In genomic region chr12:131711551-131712205, GRCh38 we compare ENCODE assay signal across 8 cellular contexts. TPM values are rescaled to one million over a fixed set of nuclear protein-coding genes. Genes with fewer than 3 reads are reported as not detected.
DNase-seq lines count a peak whose midpoint lies in the region; ATAC-seq and TF ChIP-seq lines count a peak whose summit lies in the region.

No MANE protein-coding gene starts in this region.

- peak; percentile 8 for DNase-seq in activated CD4-positive, alpha-beta T cell treated with anti-CD3 and anti-CD28 coated beads, Interleukin-2, amount 10 ng/mL, durations not matched to agents 7 days and 5 days
- no peak for DNase-seq in activated CD4-positive, alpha-beta T cell treated with anti-CD3 and anti-CD28 coated beads, Interleukin-2, amount 50 U/mL, for 48 hours
- peak; percentile 9 for DNase-seq in activated CD8-positive, alpha-beta T cell treated with anti-CD3 and anti-CD28 coated beads for 36 hours
- no peak for DNase-seq in NCI-H128 (lab: John Stamatoyannopoulos, UW; ENCODE audit: unreplicated experiment)
- no peak for DNase-seq in GDM1 (lab: John Stamatoyannopoulos, UW)

- no peak for TF ChIP-seq CTCF in activated CD8-positive, alpha-beta T cell treated with anti-CD3 and anti-CD28 coated beads for 36 hours (IDR thresholded peaks at IDR 0.05)

- H3K27me3 Mint-ChIP-seq in activated CD4-positive, alpha-beta T cell treated with anti-CD3 and anti-CD28 coated beads, Interleukin-2, amount 10 ng/mL, durations not matched to agents 7 days and 5 days: no peaks in the 10 kb centered on the region
- H3K27me3 Mint-ChIP-seq in activated CD8-positive, alpha-beta T cell treated with anti-CD3 and anti-CD28 coated beads for 36 hours: no peaks in the 10 kb centered on the region

- CTCF ChIA-PET in activated CD4-positive, alpha-beta T cell treated with anti-CD3 and anti-CD28 coated beads, Interleukin-2, amount 10 ng/mL, durations not matched to agents 7 days and 5 days (lab: Charles Lee): interaction anchor here (1.0 kb wide), 1 partner anchor 15 kb away, joined by 3 read pairs; no protein-coding TSS in a partner anchor
- CTCF ChIA-PET in activated CD8-positive, alpha-beta T cell treated with anti-CD3 and anti-CD28 coated beads for 36 hours (lab: Charles Lee): no interaction called here

- peak overlapping the region; percentile 93 for H3K4me3 ChIP-seq in iPS-18a (ENCODE audit: low read length)
- H3K4me3 ChIP-seq in subcutaneous abdominal adipose tissue (ENCODE audit: low read depth in 1 of 5, low read length in 5 of 5): peak overlapping the region; percentile 97 to 100 (median 100)

- ATAC-seq in activated CD8-positive, alpha-beta T cell treated with anti-CD3 and anti-CD28 coated beads for 36 hours: peak; percentile 21
- ATAC-seq in HG03432 (IDR thresholded peaks at IDR 0.05; ENCODE audit: unreplicated experiment): no peak

- H3K9me3 ChIP-seq in iPS-18a (ENCODE audit: control insufficient read depth, low read depth, low read length) (no peaks in the 10 kb centered on the region), subcutaneous abdominal adipose tissue (ENCODE audit: control insufficient read depth in 5 of 5, low read length in 5 of 5) (peaks cover 0 to 2% (median 0%) of the 10 kb centered on the region in 5 donors)

- POLR2A ChIA-PET in activated CD4-positive, alpha-beta T cell treated with anti-CD3 and anti-CD28 coated beads, Interleukin-2, amount 10 ng/mL, durations not matched to agents 7 days and 5 days (lab: Charles Lee): no interaction called here
- POLR2A ChIA-PET in activated CD8-positive, alpha-beta T cell treated with anti-CD3 and anti-CD28 coated beads for 36 hours (lab: Charles Lee): interaction anchor here (1.0 to 2.0 kb wide), 3 partner anchors 8 to 27 kb away, joined by 3 to 7 read pairs (median 4); no protein-coding TSS in a partner anchor

- peak overlapping the region; percentile 97 for H3K9ac ChIP-seq in iPS-18a (ENCODE audit: low read length)
- peak overlapping the region; percentile 91 to 99 (median 99) for H3K9ac ChIP-seq in subcutaneous abdominal adipose tissue (ENCODE audit: low read length in 5 of 5)

- H3K4me1 Mint-ChIP-seq in activated CD4-positive, alpha-beta T cell treated with anti-CD3 and anti-CD28 coated beads, Interleukin-2, amount 10 ng/mL, durations not matched to agents 7 days and 5 days: peaks cover 30% of the 10 kb centered on the region
- peaks cover 22% of the 10 kb centered on the region for H3K4me1 Mint-ChIP-seq in activated CD8-positive, alpha-beta T cell treated with anti-CD3 and anti-CD28 coated beads for 36 hours (ENCODE audit: low read depth)

- H3K36me3 ChIP-seq in iPS-18a (ENCODE audit: control insufficient read depth, low read depth, low read length) (peaks cover 29% of the 10 kb centered on the region), subcutaneous abdominal adipose tissue (ENCODE audit: control insufficient read depth in 5 of 5, insufficient read depth in 5 of 5, low read length in 5 of 5) (peaks cover 20 to 33% (median 28%) of the 10 kb centered on the region in 5 donors)

- H3K27ac ChIP-seq in iPS-18a (ENCODE audit: low read length): no peak overlapping the region
- H3K27ac ChIP-seq in subcutaneous abdominal adipose tissue (ENCODE audit: low read depth, low read length): peak overlapping the region; percentile 96

- no peaks in the 10 kb centered on the region for H3K27me3 ChIP-seq in iPS-18a (ENCODE audit: control insufficient read depth, insufficient read depth, low read length)
- H3K27me3 ChIP-seq in subcutaneous abdominal adipose tissue (ENCODE audit: control insufficient read depth in 5 of 5, insufficient read depth in 4 of 5, low read length in 5 of 5): no peaks in the 10 kb centered on the region

- peaks cover 27% of the 10 kb centered on the region for H3K36me3 Mint-ChIP-seq in activated CD4-positive, alpha-beta T cell treated with anti-CD3 and anti-CD28 coated beads, Interleukin-2, amount 10 ng/mL, durations not matched to agents 7 days and 5 days (ENCODE audit: low read depth)
- peaks cover 30% of the 10 kb centered on the region for H3K36me3 Mint-ChIP-seq in activated CD8-positive, alpha-beta T cell treated with anti-CD3 and anti-CD28 coated beads for 36 hours (ENCODE audit: low read depth)

- H3K9me3 Mint-ChIP-seq in activated CD4-positive, alpha-beta T cell treated with anti-CD3 and anti-CD28 coated beads, Interleukin-2, amount 10 ng/mL, durations not matched to agents 7 days and 5 days: peaks cover 2% of the 10 kb centered on the region
- H3K9me3 Mint-ChIP-seq in activated CD8-positive, alpha-beta T cell treated with anti-CD3 and anti-CD28 coated beads for 36 hours: peaks cover 7% of the 10 kb centered on the region

- H3K27ac Mint-ChIP-seq in activated CD4-positive, alpha-beta T cell treated with anti-CD3 and anti-CD28 coated beads, Interleukin-2, amount 10 ng/mL, durations not matched to agents 7 days and 5 days: peak overlapping the region; percentile 98
- peak overlapping the region; percentile 92 for H3K27ac Mint-ChIP-seq in activated CD8-positive, alpha-beta T cell treated with anti-CD3 and anti-CD28 coated beads for 36 hours

- H3K4me3 Mint-ChIP-seq in activated CD4-positive, alpha-beta T cell treated with anti-CD3 and anti-CD28 coated beads, Interleukin-2, amount 10 ng/mL, durations not matched to agents 7 days and 5 days: peak overlapping the region; percentile 99
- H3K4me3 Mint-ChIP-seq in activated CD8-positive, alpha-beta T cell treated with anti-CD3 and anti-CD28 coated beads for 36 hours: peak overlapping the region; percentile 94

- intact Hi-C loops in activated CD8-positive, alpha-beta T cell treated with anti-CD3 and anti-CD28 coated beads for 36 hours (cut with micrococcal nuclease): no loop called here

- H3K4me1 ChIP-seq in iPS-18a (ENCODE audit: control insufficient read depth, low read depth, low read length) (peaks cover 10% of the 10 kb centered on the region), subcutaneous abdominal adipose tissue (ENCODE audit: control insufficient read depth in 5 of 5, insufficient read depth in 5 of 5, low read length in 5 of 5) (peaks cover 7 to 39% (median 30%) of the 10 kb centered on the region in 5 donors)

RNA-seq across cellular contexts. Expression of gene SFSWAP, which starts 0.8 kb away (rescaled TPM):
- total RNA-seq in activated CD4-positive, alpha-beta T cell treated with anti-CD3 and anti-CD28 coated beads, Interleukin-2, amount 10 ng/mL, durations not matched to agents 7 days and 5 days: 10 to 100 TPM; 51.4 to 59.0 TPM
- total RNA-seq in activated CD8-positive, alpha-beta T cell treated with anti-CD3 and anti-CD28 coated beads for 36 hours: 10 to 100 TPM; 47.6 to 49.3 TPM

Comparison
In these comparisons a context has a peak if more than half of its experiments do, and no peak if none do; other contexts are left out.
1. DNase-seq: peak in activated CD4-positive, alpha-beta T cell treated with anti-CD3 and anti-CD28 coated beads, Interleukin-2, amount 10 ng/mL, durations not matched to agents 7 days and 5 days (single experiment) and activated CD8-positive, alpha-beta T cell treated with anti-CD3 and anti-CD28 coated beads for 36 hours (single experiment); none in activated CD4-positive, alpha-beta T cell treated with anti-CD3 and anti-CD28 coated beads, Interleukin-2, amount 50 U/mL, for 48 hours (0 of 2), NCI-H128 (single experiment) and GDM1 (single experiment).